9 cellular contexts compared by ENCODE assay signal in genomic region chr10:71268247-71268691, GRCh38. TPM values are rescaled to one million over a fixed set of nuclear protein-coding genes. Genes with fewer than 3 reads are reported as not detected.
DNase-seq lines count a peak whose midpoint lies in the region; ATAC-seq and TF ChIP-seq lines count a peak whose summit lies in the region.
"Had no signal": no experiment of that assay in that cellular context is flagged by ENCODE, and none has a peak within 500 bp of the region (broad histone marks: within the 10 kb centered on the region; RNA-seq: fewer than 3 reads in every experiment).

No MANE protein-coding gene starts in this region.

- no peak overlapping the region for H2BK5ac ChIP-seq in trophoblast cell (ENCODE audit: low read depth, low read length, poor library complexity)

- H3K27ac ChIP-seq in trophoblast cell (ENCODE audit: low read depth, low read length): no peak overlapping the region

- peaks cover 18% of the 10 kb centered on the region for H3K79me1 ChIP-seq in trophoblast cell (ENCODE audit: low read length)

- H3K18ac ChIP-seq in trophoblast cell (ENCODE audit: low read length): peak overlapping the region; percentile 63

- DNase-seq in ELR (ENCODE audit: low read depth) (peak; percentile 37), RPMI7951 (ENCODE audit: low read depth) (peak; percentile 45), fibroblast of the aortic adventitia (ENCODE audit: low read depth) (peak; percentile 67), trophoblast cell (no peak)
- no peak for DNase-seq in stimulated activated naive CD4-positive, alpha-beta T cell (lab: John Stamatoyannopoulos, UW)
- no peak for DNase-seq in stimulated activated CD4-positive, alpha-beta T cell treated with anti-CD3 and anti-CD28 coated beads, Interleukin-12 subunit alpha, Interleukin-12 subunit beta, amount 100 ng/mL, for 4 hours

- ATAC-seq in HG03280 (IDR thresholded peaks at IDR 0.05; ENCODE audit: unreplicated experiment) (no peak), HG03342 (IDR thresholded peaks at IDR 0.05; ENCODE audit: unreplicated experiment) (no peak)
- ATAC-seq: body of pancreas had no signal

- H3K23ac ChIP-seq in trophoblast cell (ENCODE audit: low read length): no peak overlapping the region

- no peaks in the 10 kb centered on the region for H3K9me3 ChIP-seq in trophoblast cell (ENCODE audit: insufficient read depth, low read depth, low read length)
- H3K9me3 ChIP-seq: body of pancreas had no signal

- peaks cover 1 to 10% of the 10 kb centered on the region in 2 experiments for H3K36me3 ChIP-seq in trophoblast cell (ENCODE audit: control insufficient read depth in 1 of 2, insufficient read depth in 2 of 2, low read length in 2 of 2)

- peak overlapping the region; percentile 27 for H2AK5ac ChIP-seq in trophoblast cell (ENCODE audit: low read length)

- no peak overlapping the region for H3K14ac ChIP-seq in trophoblast cell (ENCODE audit: low read length)

- TF ChIP-seq CTCF in fibroblast of the aortic adventitia (IDR thresholded peaks at IDR 0.05; ENCODE audit: insufficient read depth, low read length): peak; percentile 81

- H3K9ac ChIP-seq in trophoblast cell (ENCODE audit: low read length): no peak overlapping the region

- H3K79me2 ChIP-seq in trophoblast cell (ENCODE audit: control insufficient read depth, insufficient read depth, low read length, poor library complexity): peaks cover 9% of the 10 kb centered on the region

- peak overlapping the region; percentile 50 for H4K91ac ChIP-seq in trophoblast cell (ENCODE audit: low read depth, low read length)

- no peak overlapping the region for H4K12ac ChIP-seq in trophoblast cell (ENCODE audit: low read depth, low read length)

- peaks cover 34 to 59% of the 10 kb centered on the region in 2 experiments for H3K4me1 ChIP-seq in trophoblast cell (ENCODE audit: control insufficient read depth in 1 of 2, insufficient read depth in 2 of 2, low read length in 2 of 2)

- H3K4me2 ChIP-seq in trophoblast cell (ENCODE audit: low read length): no peak overlapping the region

- H2AFZ ChIP-seq in trophoblast cell (ENCODE audit: insufficient read depth, low read length, poor library complexity): no peak overlapping the region

- no CpG with 5 or more reads among the region's 8 CpGs for WGBS in trophoblast cell (ENCODE audit: extremely low coverage, insufficient coverage, insufficient read length)

- H3K4me3 ChIP-seq in fibroblast of the aortic adventitia (ENCODE audit: low read depth, low read length): no peak overlapping the region
- no peak overlapping the region for H3K4me3 ChIP-seq in trophoblast cell (ENCODE audit: low read depth, low read length)
- H3K4me3 ChIP-seq: body of pancreas had no signal

- H3K4ac ChIP-seq in trophoblast cell (ENCODE audit: low read depth, low read length): no peak overlapping the region

- peak overlapping the region; percentile 47 for H4K8ac ChIP-seq in trophoblast cell (ENCODE audit: low read depth, low read length)

- H2BK12ac ChIP-seq in trophoblast cell (ENCODE audit: low read length): no peak overlapping the region

- H3K27me3 ChIP-seq in trophoblast cell (ENCODE audit: insufficient read depth, low read length): no peaks in the 10 kb centered on the region
- H3K27me3 ChIP-seq: body of pancreas had no signal

- H2BK120ac ChIP-seq in trophoblast cell (ENCODE audit: insufficient read depth, low read length, poor library complexity): peak overlapping the region; percentile 7

RNA-seq across cellular contexts. Expression of gene SLC29A3, which starts 50.8 kb away (rescaled TPM):
- 0.39 and 1.2 TPM in 2 replicates for total RNA-seq in RPMI7951 (2014; rRNA removed; shearing (Covaris generic))
- 1.2 and 2.8 TPM in 2 replicates for total RNA-seq in fibroblast of the aortic adventitia (ENCODE audit: low replicate concordance)
- 6.4 and 6.8 TPM in 2 replicates for polyA plus RNA-seq in trophoblast cell (2013)

RNA-seq across cellular contexts. Expression of gene UNC5B, which starts 55.9 kb away (rescaled TPM):
- 19.3 and 25.3 TPM in 2 replicates for total RNA-seq in RPMI7951 (2014; rRNA removed; shearing (Covaris generic))
- 20.6 and 35.7 TPM in 2 replicates for total RNA-seq in fibroblast of the aortic adventitia (ENCODE audit: low replicate concordance)
- 54.7 and 55.5 TPM in 2 replicates for polyA plus RNA-seq in trophoblast cell (2013)

Comparison
In these comparisons a context has a peak if more than half of its experiments do, and no peak if none do; other contexts are left out.
1. DNase-seq: peak in ELR (single experiment), RPMI7951 (single experiment) and fibroblast of the aortic adventitia (single experiment); none in trophoblast cell (0 of 2), stimulated activated naive CD4-positive, alpha-beta T cell (0 of 6) and stimulated activated CD4-positive, alpha-beta T cell treated with anti-CD3 and anti-CD28 coated beads, Interleukin-12 subunit alpha, Interleukin-12 subunit beta, amount 100 ng/mL, for 4 hours (single experiment).